In the genomic region with DNA sequence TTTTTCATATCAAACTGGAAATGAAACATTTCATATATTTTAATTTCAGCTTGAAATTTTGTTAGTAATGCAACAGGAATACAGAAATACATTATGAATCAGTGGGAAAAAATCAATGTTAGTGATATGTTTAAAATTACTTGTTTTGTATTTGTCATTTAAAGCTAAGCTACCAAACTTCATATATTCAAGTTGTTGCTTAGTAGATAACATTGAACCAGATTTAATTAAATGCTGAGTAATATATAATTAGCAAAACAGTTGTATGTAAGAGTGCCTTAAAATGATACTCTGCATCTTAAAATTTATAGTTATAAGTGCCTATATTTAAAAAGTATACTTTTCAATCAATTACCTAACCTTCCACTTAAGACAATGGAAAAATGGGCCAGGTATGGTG, we compare ENCODE assay signal across 29 cellular contexts. TPM values are rescaled to one million over a fixed set of nuclear protein-coding genes. Genes with fewer than 3 reads are reported as not detected.
DNase-seq lines count a peak whose midpoint lies in the region; ATAC-seq, FAIRE-seq and TF ChIP-seq lines count a peak whose summit lies in the region.
"Had no signal": no experiment of that assay in that cellular context is flagged by ENCODE, and none has a peak within 500 bp of the region (broad histone marks: within the 10 kb centered on the region; RNA-seq: fewer than 3 reads in every experiment).

No MANE protein-coding gene starts in this region.

- TF ChIP-seq CTCF in CD4-positive, alpha-beta T cell (IDR thresholded peaks at IDR 0.05): no peak
- no peak for TF ChIP-seq CTCF in K562 (IDR thresholded peaks at IDR 0.05 in 2 of 3, conservative IDR thresholded peaks at IDR 0.05 in 1 of 3; ENCODE audit: insufficient read depth in 2 of 3, low read depth in 1 of 3, low read length in 3 of 3)
- TF ChIP-seq CTCF in psoas muscle (IDR thresholded peaks at IDR 0.05): no peak
- no peak for TF ChIP-seq CTCF in BE2C (IDR thresholded peaks at IDR 0.05; ENCODE audit: low read depth, low read length)

- no TSS peak for BruUV-seq in K562 (replicated peaks; lab: Mats Ljungman, UMichigan)

- no peaks in the 10 kb centered on the region for H3K27me3 ChIP-seq in CD4-positive, alpha-beta T cell (ENCODE audit: control insufficient read depth, insufficient read depth, low read length)
- no peaks in the 10 kb centered on the region for H3K27me3 ChIP-seq in K562 (ENCODE audit: control insufficient read depth in 2 of 2, insufficient read depth in 2 of 2, low read length in 2 of 2)
- no peaks in the 10 kb centered on the region for H3K27me3 ChIP-seq in psoas muscle (ENCODE audit: insufficient read depth in 3 of 3, low read length in 2 of 3)
- no peaks in the 10 kb centered on the region for H3K27me3 ChIP-seq in BE2C
- H3K27me3 ChIP-seq: MG63 had no signal

- no peak for TF ChIP-seq EP300 in K562 (IDR thresholded peaks at IDR 0.05; ENCODE audit: low read length)

- POLR2A ChIA-PET in CD4-positive, alpha-beta T cell (lab: Charles Lee): interaction anchor here (1.7 to 5.8 kb wide), 2 partner anchors 7 to 17 kb away, joined by 5 to 132 read pairs; no protein-coding TSS in a partner anchor
- POLR2A ChIA-PET in K562 (lab: Yijun Ruan, JAX): no interaction called here

- no peaks in the 10 kb centered on the region for H3K27me3 Mint-ChIP-seq in CD4-positive, alpha-beta T cell
- no peaks in the 10 kb centered on the region for H3K27me3 Mint-ChIP-seq in activated T-helper 1 cell treated with anti-CD3 and anti-CD28 coated beads, Interleukin-12 subunit alpha, Interleukin-12 subunit beta, Interleukin-2, Interleukin-4 antibody, amounts not matched to agents 30 ng/mL and 10 ng/mL and 1 ng/mL, durations not matched to agents 14 hours and 24 hours and 36 hours (ENCODE audit: insufficient read depth)
- H3K27me3 Mint-ChIP-seq: activated CD4-positive, alpha-beta T cell treated with anti-CD3 and anti-CD28 coated beads for 36 hours; natural killer cell treated with Interleukin-12 subunit alpha and Interleukin-12 subunit beta and Interleukin-15 and Interleukin-18, amount 100 ng/mL, for 72 hours; type B pancreatic cell had no signal

- H3K9me1 ChIP-seq in K562 (ENCODE audit: control insufficient read depth, insufficient read depth, low read length): no peaks in the 10 kb centered on the region

- H3K36me3 ChIP-seq in K562 (ENCODE audit: control insufficient read depth, insufficient read depth, low read length) (peaks cover 15% of the 10 kb centered on the region; the same call in 2 of the 3 replicates), psoas muscle (ENCODE audit: insufficient read depth in 1 of 2, low read depth in 1 of 2) (peaks cover 0 to 5% of the 10 kb centered on the region in 2 donors), BE2C (peaks cover 4% of the 10 kb centered on the region; the same call in 1 of the 2 replicates)

- no peak overlapping the region for H3K4me2 ChIP-seq in K562 (ENCODE audit: insufficient read depth, low read length)
- H3K4me2 ChIP-seq: PC-9 had no signal

- CTCF ChIA-PET in CD4-positive, alpha-beta T cell (lab: Charles Lee): interaction anchor here (1.5 to 1.7 kb wide), 2 partner anchors 10 to 67 kb away, joined by 3 to 5 read pairs; a partner anchor contains a TSS
- CTCF ChIA-PET in K562 (lab: Yijun Ruan, JAX; ENCODE audit: low intra/inter-chr PET ratio): no interaction called here

- H4K20me1 ChIP-seq in K562 (replicated peaks; ENCODE audit: control insufficient read depth, insufficient read depth, low read length): no peaks in the 10 kb centered on the region

- no peak overlapping the region for H3K27ac ChIP-seq in CD4-positive, alpha-beta T cell (ENCODE audit: low read depth, low read length)
- H3K27ac ChIP-seq in K562 (ENCODE audit: extremely low read depth, low read depth, low read length) (no peak overlapping the region), psoas muscle (peak overlapping the region; percentile 32)
- H3K27ac ChIP-seq: PC-9 had no signal

- no peak for TF ChIP-seq RAD21 in K562 (CRISPR knock-in tag; conservative IDR thresholded peaks at IDR 0.05 in 1 of 2, IDR thresholded peaks at IDR 0.05 in 1 of 2)

- no peak for DNase-seq in CD4-positive, alpha-beta T cell
- no peak for DNase-seq in K562 (ENCODE audit: extremely low read depth in 1 of 4, low spot score in 3 of 4)
- DNase-seq in psoas muscle: no peak
- no peak for DNase-seq in BE2C
- no peak for DNase-seq in activated T-helper 1 cell treated with anti-CD3 and anti-CD28 coated beads, Interleukin-12 subunit alpha, Interleukin-12 subunit beta, Interleukin-2, Interleukin-4 antibody, amounts not matched to agents 30 ng/mL and 10 ng/mL and 1 ng/mL, durations not matched to agents 14 hours and 24 hours and 36 hours (ENCODE audit: low spot score)
- DNase-seq: activated CD4-positive, alpha-beta T cell treated with anti-CD3 and anti-CD28 coated beads for 36 hours; amniotic stem cell; effector CD8-positive, alpha-beta T cell; EL; erythroblast; head of caudate nucleus; KBM-7; MG63; NCI-H2029; NCI-H524 treated with DMSO at 0.1 percent for 48 hours; stimulated activated CD8-positive, alpha-beta memory T cell treated with anti-CD3 and anti-CD28 coated beads, Interleukin-4, amount 100 ng/mL, for 48 hours had no signal

- peaks cover 0 to 3% of the 10 kb centered on the region in 2 experiments; a peak in 2 of 5 replicates for H3K4me1 ChIP-seq in K562 (replicated peaks in 1 of 2; ENCODE audit: control insufficient read depth in 2 of 2, insufficient read depth in 2 of 2, low read length in 2 of 2)
- peaks cover 68% of the 10 kb centered on the region for H3K4me1 ChIP-seq in psoas muscle
- peaks cover 3% of the 10 kb centered on the region; the same call in 1 of the 2 replicates for H3K4me1 ChIP-seq in BE2C

- no peak overlapping the region for H3K4me3 ChIP-seq in K562
- H3K4me3 ChIP-seq in psoas muscle: no peak overlapping the region
- no peak overlapping the region for H3K4me3 ChIP-seq in BE2C (ENCODE audit: low read depth, low read length)
- H3K4me3 ChIP-seq: MG63, PC-9, skin epidermis had no signal

- H3K4me1 Mint-ChIP-seq in CD4-positive, alpha-beta T cell (ENCODE audit: low read depth): peaks cover 88% of the 10 kb centered on the region
- H3K4me1 Mint-ChIP-seq in activated T-helper 1 cell treated with anti-CD3 and anti-CD28 coated beads, Interleukin-12 subunit alpha, Interleukin-12 subunit beta, Interleukin-2, Interleukin-4 antibody, amounts not matched to agents 30 ng/mL and 10 ng/mL and 1 ng/mL, durations not matched to agents 14 hours and 24 hours and 36 hours (ENCODE audit: low read depth): peaks cover 54% of the 10 kb centered on the region

- H2AFZ ChIP-seq in K562 (ENCODE audit: low read depth, low read length): no peak overlapping the region
- H2AFZ ChIP-seq: PC-9 had no signal

- intact Hi-C loops in CD4-positive, alpha-beta T cell (cut with DNase I, micrococcal nuclease): loop anchor here in 1 of 2 experiments (5.0 to 10.0 kb wide), 5 partner anchors 66 to 1586 kb away; a partner anchor contains a TSS
- intact Hi-C loops in K562 (cut with micrococcal nuclease) (no loop called here), psoas muscle (cut with DNase I) (no loop called here)
- intact Hi-C loops in activated T-helper 1 cell treated with anti-CD3 and anti-CD28 coated beads, Interleukin-12 subunit alpha, Interleukin-12 subunit beta, Interleukin-2, Interleukin-4 antibody, amounts not matched to agents 30 ng/mL and 10 ng/mL and 1 ng/mL, durations not matched to agents 14 hours and 24 hours and 36 hours (cut with micrococcal nuclease): no loop called here

- no peak overlapping the region for H3K9ac ChIP-seq in K562 (ENCODE audit: insufficient read depth in 1 of 2, low read depth in 2 of 2, low read length in 2 of 2)

- H3K36me3 Mint-ChIP-seq in CD4-positive, alpha-beta T cell (ENCODE audit: low read depth): peaks cover 76% of the 10 kb centered on the region
- H3K36me3 Mint-ChIP-seq in activated T-helper 1 cell treated with anti-CD3 and anti-CD28 coated beads, Interleukin-12 subunit alpha, Interleukin-12 subunit beta, Interleukin-2, Interleukin-4 antibody, amounts not matched to agents 30 ng/mL and 10 ng/mL and 1 ng/mL, durations not matched to agents 14 hours and 24 hours and 36 hours (ENCODE audit: low read depth): peaks cover 27% of the 10 kb centered on the region

- in situ Hi-C loops in K562 (cut with MboI): no loop called here

- H3K9me3 Mint-ChIP-seq in CD4-positive, alpha-beta T cell: no peaks in the 10 kb centered on the region
- no peaks in the 10 kb centered on the region for H3K9me3 Mint-ChIP-seq in activated T-helper 1 cell treated with anti-CD3 and anti-CD28 coated beads, Interleukin-12 subunit alpha, Interleukin-12 subunit beta, Interleukin-2, Interleukin-4 antibody, amounts not matched to agents 30 ng/mL and 10 ng/mL and 1 ng/mL, durations not matched to agents 14 hours and 24 hours and 36 hours
- H3K9me3 Mint-ChIP-seq: natural killer cell treated with Interleukin-12 subunit alpha and Interleukin-12 subunit beta and Interleukin-15 and Interleukin-18, amount 100 ng/mL, for 72 hours; T-helper 2 cell treated with Interferon-gamma antibody and Interleukin-4, amounts not matched to agents 5 μg/mL and 100 μg/mL, for 36 hours; type B pancreatic cell had no signal

- no peak for FAIRE-seq in K562 (lab: Jason Lieb, UNC)
- FAIRE-seq: colon, GM12891, keratinocyte had no signal

- H3K4me3 Mint-ChIP-seq in CD4-positive, alpha-beta T cell: no peak overlapping the region
- H3K4me3 Mint-ChIP-seq in activated T-helper 1 cell treated with anti-CD3 and anti-CD28 coated beads, Interleukin-12 subunit alpha, Interleukin-12 subunit beta, Interleukin-2, Interleukin-4 antibody, amounts not matched to agents 30 ng/mL and 10 ng/mL and 1 ng/mL, durations not matched to agents 14 hours and 24 hours and 36 hours: no peak overlapping the region
- H3K4me3 Mint-ChIP-seq: activated CD4-positive, alpha-beta T cell treated with anti-CD3 and anti-CD28 coated beads for 36 hours; natural killer cell treated with Interleukin-12 subunit alpha and Interleukin-12 subunit beta and Interleukin-15 and Interleukin-18, amount 100 ng/mL, for 72 hours; T-helper 2 cell treated with Interferon-gamma antibody and Interleukin-4, amounts not matched to agents 5 μg/mL and 100 μg/mL, for 36 hours; type B pancreatic cell had no signal

- TF ChIP-seq POLR2A in K562 (conservative IDR thresholded peaks at IDR 0.05): no peak

- H3K79me2 ChIP-seq in K562 (ENCODE audit: control insufficient read depth, insufficient read depth, low read length): peaks cover 31% of the 10 kb centered on the region

- peak overlapping the region; percentile 79 for H3K27ac Mint-ChIP-seq in CD4-positive, alpha-beta T cell
- H3K27ac Mint-ChIP-seq in activated T-helper 1 cell treated with anti-CD3 and anti-CD28 coated beads, Interleukin-12 subunit alpha, Interleukin-12 subunit beta, Interleukin-2, Interleukin-4 antibody, amounts not matched to agents 30 ng/mL and 10 ng/mL and 1 ng/mL, durations not matched to agents 14 hours and 24 hours and 36 hours: no peak overlapping the region
- H3K27ac Mint-ChIP-seq: T-helper 2 cell treated with Interferon-gamma antibody and Interleukin-4, amounts not matched to agents 5 μg/mL and 100 μg/mL, for 36 hours; type B pancreatic cell had no signal

- no peak for ATAC-seq in CD4-positive, alpha-beta T cell (ENCODE audit: poor library complexity)
- ATAC-seq in K562: no peak
- ATAC-seq in psoas muscle: no peak
- ATAC-seq: activated CD4-positive, alpha-beta T cell treated with anti-CD3 and anti-CD28 coated beads for 36 hours; natural killer cell treated with Interleukin-12 subunit alpha and Interleukin-12 subunit beta and Interleukin-15 and Interleukin-18, amount 100 ng/mL, for 72 hours; Right ventricle myocardium inferior; SK-N-SH treated with all-trans-retinoic acid at 6 μM for 48 hours had no signal

- H3K9me3 ChIP-seq in CD4-positive, alpha-beta T cell (ENCODE audit: control insufficient read depth, low read length): no peaks in the 10 kb centered on the region
- H3K9me3 ChIP-seq in K562 (replicated peaks; ENCODE audit: control insufficient read depth, insufficient read depth, low read depth, low read length) (no peaks in the 10 kb centered on the region; the same call in 1 of the 2 replicates), psoas muscle (no peaks in the 10 kb centered on the region), BE2C (no peaks in the 10 kb centered on the region)
- H3K9me3 ChIP-seq: MG63 had no signal

RNA-seq across cellular contexts. Expression of a gene that starts 5.0 kb away (rescaled TPM):
- 10 to 100 TPM; 50.1 to 54.0 TPM for total RNA-seq in CD4-positive, alpha-beta T cell
- 20.7 and 44.8 TPM in 2 replicates for total RNA-seq in K562 (2011; cell fraction: chromatin; rRNA removed; ENCODE audit: low replicate concordance)
- 12.2 and 14.9 TPM in 2 replicates for total RNA-seq in K562 (2011; cell fraction: nucleolus; rRNA removed)
- total RNA-seq in K562 (2011; cell fraction: nucleoplasm; rRNA removed): 36.7 and 52.4 TPM in 2 replicates
- 27.3 and 29.6 TPM in 2 replicates for total RNA-seq in K562 (2014; rRNA removed)
- total RNA-seq in K562 (2014; rRNA removed; fragmentation: Illumina TruSeq; extraction: Trizol): 83.4 and 85.1 TPM in 2 replicates
- 42.7 and 45.6 TPM in 2 replicates for total RNA-seq in K562 (2015; rRNA removed; fragmentation: Illumina TruSeq; extraction: Trizol)
- total RNA-seq in K562 (2021): 38.7 and 44.5 TPM in 2 replicates
- 90.3 and 106 TPM in 2 replicates for polyA plus RNA-seq in K562 (2011; rRNA removed)
- 19.7 and 50.2 TPM in 2 replicates for polyA plus RNA-seq in K562 (2011; cell fraction: cytosol; rRNA removed)
- 17.4 and 27.1 TPM in 2 replicates for polyA plus RNA-seq in K562 (2011; cell fraction: nucleus; rRNA removed)
- polyA plus RNA-seq in K562 (2012): 24.0 and 41.3 TPM in 2 replicates
- polyA plus RNA-seq in K562 (2014; fragmentation: Illumina TruSeq; extraction: Trizol): 43.3 and 45.2 TPM in 2 replicates
- polyA plus RNA-seq in K562 (2014; fragmentation: Nextera tagmentation; extraction: Ambion mirVana): 100 to 1,000 TPM; 223 to 239 TPM
- 33.6 and 42.5 TPM in 2 replicates for polyA plus RNA-seq in K562 (2014; rRNA removed)
- polyA minus RNA-seq in K562 (2011; rRNA and poly(A)+ RNA removed): 19.0 and 19.5 TPM in 2 replicates
- polyA minus RNA-seq in K562 (2011; cell fraction: cytosol; rRNA and poly(A)+ RNA removed): 7.2 and 11.5 TPM in 2 replicates
- 11.2 and 26.0 TPM in 2 replicates for polyA minus RNA-seq in K562 (2011; cell fraction: nucleus; rRNA and poly(A)+ RNA removed)
- 100 to 1,000 TPM in 2 of 4 donors, 10 to 100 TPM in 2; 77.9 to 112 (median 94.1) TPM for total RNA-seq in psoas muscle
- polyA plus RNA-seq in psoas muscle: 10 to 100 TPM; 31.4 to 67.7 (median 53.4) TPM
- polyA plus RNA-seq in BE2C (2012; ENCODE audit: insufficient read depth, insufficient read length, low read depth): 30.9 TPM
- 50.7 and 51.3 TPM in 2 replicates for total RNA-seq in activated T-helper 1 cell treated with anti-CD3 and anti-CD28 coated beads, Interleukin-12 subunit alpha, Interleukin-12 subunit beta, Interleukin-2, Interleukin-4 antibody, amounts not matched to agents 30 ng/mL and 10 ng/mL and 1 ng/mL, durations not matched to agents 14 hours and 24 hours and 36 hours

RNA-seq across cellular contexts. Expression of a gene that starts 23.3 kb away (rescaled TPM):
- not detected for total RNA-seq in CD4-positive, alpha-beta T cell
- not detected in 2 replicates for total RNA-seq in K562 (2011; cell fraction: chromatin; rRNA removed; ENCODE audit: low replicate concordance)
- total RNA-seq in K562 (2011; cell fraction: nucleolus; rRNA removed): not detected in 2 replicates
- not detected in 2 replicates for total RNA-seq in K562 (2011; cell fraction: nucleoplasm; rRNA removed)
- not detected in 2 replicates for total RNA-seq in K562 (2014; rRNA removed)
- not detected in 2 replicates for total RNA-seq in K562 (2014; rRNA removed; fragmentation: Illumina TruSeq; extraction: Trizol)
- not detected in 2 replicates for total RNA-seq in K562 (2015; rRNA removed; fragmentation: Illumina TruSeq; extraction: Trizol)
- total RNA-seq in K562 (2021): 0.24 and 0.56 TPM in 2 replicates
- polyA plus RNA-seq in K562 (2011; rRNA removed): not detected in 2 replicates
- not detected in 2 replicates for polyA plus RNA-seq in K562 (2011; cell fraction: cytosol; rRNA removed)
- not detected in 2 replicates for polyA plus RNA-seq in K562 (2011; cell fraction: nucleus; rRNA removed)
- polyA plus RNA-seq in K562 (2012): not detected in 2 replicates
- not detected in 2 replicates for polyA plus RNA-seq in K562 (2014; fragmentation: Illumina TruSeq; extraction: Trizol)
- not detected for polyA plus RNA-seq in K562 (2014; fragmentation: Nextera tagmentation; extraction: Ambion mirVana)
- polyA plus RNA-seq in K562 (2014; rRNA removed): not detected in 2 replicates
- not detected in 2 replicates for polyA minus RNA-seq in K562 (2011; rRNA and poly(A)+ RNA removed)
- polyA minus RNA-seq in K562 (2011; cell fraction: cytosol; rRNA and poly(A)+ RNA removed): not detected in 2 replicates
- not detected in 2 replicates for polyA minus RNA-seq in K562 (2011; cell fraction: nucleus; rRNA and poly(A)+ RNA removed)
- not detected for total RNA-seq in psoas muscle
- under 1 TPM in 2 of 3 donors, not detected in 1; 0.04 to 0.21 TPM for polyA plus RNA-seq in psoas muscle
- not detected for polyA plus RNA-seq in BE2C (2012; ENCODE audit: insufficient read depth, insufficient read length, low read depth)
- total RNA-seq in activated T-helper 1 cell treated with anti-CD3 and anti-CD28 coated beads, Interleukin-12 subunit alpha, Interleukin-12 subunit beta, Interleukin-2, Interleukin-4 antibody, amounts not matched to agents 30 ng/mL and 10 ng/mL and 1 ng/mL, durations not matched to agents 14 hours and 24 hours and 36 hours: not detected in 2 replicates
- total RNA-seq: activated CD4-positive, alpha-beta T cell treated with anti-CD3 and anti-CD28 coated beads for 36 hours; fibroblast of villous mesenchyme; mononuclear cell; natural killer cell treated with Interleukin-12 subunit alpha and Interleukin-12 subunit beta and Interleukin-15 and Interleukin-18, amount 100 ng/mL, for 72 hours; omental fat pad; Right ventricle myocardium inferior had no signal

RNA-seq across cellular contexts. Expression of a gene that starts 39.5 kb away (rescaled TPM):
- under 1 TPM; 0.03 to 0.08 TPM for total RNA-seq in CD4-positive, alpha-beta T cell
- total RNA-seq in K562 (2011; cell fraction: chromatin; rRNA removed; ENCODE audit: low replicate concordance): 29.4 and 47.6 TPM in 2 replicates
- 23.7 and 29.7 TPM in 2 replicates for total RNA-seq in K562 (2011; cell fraction: nucleolus; rRNA removed)
- 21.8 and 28.9 TPM in 2 replicates for total RNA-seq in K562 (2011; cell fraction: nucleoplasm; rRNA removed)
- total RNA-seq in K562 (2014; rRNA removed) (32.9 and 35.4 TPM in 2 replicates), K562 (2014; rRNA removed; fragmentation: Illumina TruSeq; extraction: Trizol) (9.5 and 11.7 TPM in 2 replicates), K562 (2015; rRNA removed; fragmentation: Illumina TruSeq; extraction: Trizol) (10.1 and 11.3 TPM in 2 replicates), K562 (2021) (40.1 and 45.9 TPM in 2 replicates), psoas muscle (100 to 1,000 TPM; 374 to 540 (median 492) TPM)
- polyA plus RNA-seq in K562 (2011; rRNA removed) (2.0 and 2.8 TPM in 2 replicates), K562 (2014; fragmentation: Illumina TruSeq; extraction: Trizol) (19.1 and 23.1 TPM in 2 replicates), K562 (2014; fragmentation: Nextera tagmentation; extraction: Ambion mirVana) (under 1 TPM; 0.21 to 0.28 TPM), K562 (2014; rRNA removed) (16.9 and 17.1 TPM in 2 replicates), psoas muscle (100 to 1,000 TPM in 2 of 3 donors, 10 to 100 TPM in 1; 43.4 to 213 (median 153) TPM)
- 2.5 and 4.3 TPM in 2 replicates for polyA plus RNA-seq in K562 (2011; cell fraction: cytosol; rRNA removed)
- polyA plus RNA-seq in K562 (2011; cell fraction: nucleus; rRNA removed): 5.0 and 12.3 TPM in 2 replicates
- polyA plus RNA-seq in K562 (2012): 9.6 and 21.1 TPM in 2 replicates
- 3.7 and 6.3 TPM in 2 replicates for polyA minus RNA-seq in K562 (2011; rRNA and poly(A)+ RNA removed)
- polyA minus RNA-seq in K562 (2011; cell fraction: cytosol; rRNA and poly(A)+ RNA removed): 15.0 and 16.0 TPM in 2 replicates
- 4.1 and 4.7 TPM in 2 replicates for polyA minus RNA-seq in K562 (2011; cell fraction: nucleus; rRNA and poly(A)+ RNA removed)
- polyA plus RNA-seq in BE2C (2012; ENCODE audit: insufficient read depth, insufficient read length, low read depth): 4.9 TPM
- total RNA-seq in activated T-helper 1 cell treated with anti-CD3 and anti-CD28 coated beads, Interleukin-12 subunit alpha, Interleukin-12 subunit beta, Interleukin-2, Interleukin-4 antibody, amounts not matched to agents 30 ng/mL and 10 ng/mL and 1 ng/mL, durations not matched to agents 14 hours and 24 hours and 36 hours: not detected in 2 replicates
- polyA plus RNA-seq: keratinocyte had no signal

RNA-seq across cellular contexts. Expression of a gene that starts 52.9 kb away (rescaled TPM):
- total RNA-seq in CD4-positive, alpha-beta T cell: 1 to 10 TPM; 2.6 to 3.8 TPM
- 0.16 and 0.35 TPM in 2 replicates for total RNA-seq in K562 (2011; cell fraction: chromatin; rRNA removed; ENCODE audit: low replicate concordance)
- 0.17 TPM in 1 of 2 replicates, not detected in the other for total RNA-seq in K562 (2011; cell fraction: nucleolus; rRNA removed)
- total RNA-seq in K562 (2011; cell fraction: nucleoplasm; rRNA removed): 0.15 TPM in 1 of 2 replicates, not detected in the other
- total RNA-seq in K562 (2014; rRNA removed) (0.08 and 0.09 TPM in 2 replicates), K562 (2014; rRNA removed; fragmentation: Illumina TruSeq; extraction: Trizol) (0.13 and 0.15 TPM in 2 replicates), K562 (2015; rRNA removed; fragmentation: Illumina TruSeq; extraction: Trizol) (0.08 and 0.14 TPM in 2 replicates), K562 (2021) (0.11 and 0.16 TPM in 2 replicates), psoas muscle (10 to 100 TPM; 18.0 to 61.9 (median 24.2) TPM)
- polyA plus RNA-seq in K562 (2011; rRNA removed) (0.05 and 0.17 TPM in 2 replicates), K562 (2014; fragmentation: Illumina TruSeq; extraction: Trizol) (0.21 and 0.25 TPM in 2 replicates), K562 (2014; fragmentation: Nextera tagmentation; extraction: Ambion mirVana) (not detected), K562 (2014; rRNA removed) (0.30 and 0.53 TPM in 2 replicates), psoas muscle (1 to 10 TPM; 3.1 to 8.6 (median 3.3) TPM)
- 0.12 and 0.31 TPM in 2 replicates for polyA plus RNA-seq in K562 (2011; cell fraction: cytosol; rRNA removed)
- polyA plus RNA-seq in K562 (2011; cell fraction: nucleus; rRNA removed): 0.41 and 0.68 TPM in 2 replicates
- polyA plus RNA-seq in K562 (2012): 0.49 and 0.64 TPM in 2 replicates
- 0.25 TPM in 1 of 2 replicates, not detected in the other for polyA minus RNA-seq in K562 (2011; rRNA and poly(A)+ RNA removed)
- not detected in 2 replicates for polyA minus RNA-seq in K562 (2011; cell fraction: cytosol; rRNA and poly(A)+ RNA removed)
- polyA minus RNA-seq in K562 (2011; cell fraction: nucleus; rRNA and poly(A)+ RNA removed): not detected in 2 replicates
- 2.8 TPM for polyA plus RNA-seq in BE2C (2012; ENCODE audit: insufficient read depth, insufficient read length, low read depth)
- total RNA-seq in activated T-helper 1 cell treated with anti-CD3 and anti-CD28 coated beads, Interleukin-12 subunit alpha, Interleukin-12 subunit beta, Interleukin-2, Interleukin-4 antibody, amounts not matched to agents 30 ng/mL and 10 ng/mL and 1 ng/mL, durations not matched to agents 14 hours and 24 hours and 36 hours: 5.7 and 6.0 TPM in 2 replicates

Comparison
In these comparisons a context has a peak if more than half of its experiments do, and no peak if none do; other contexts are left out.
1. RNA of a gene that starts 39.5 kb away (total RNA-seq): 374 to 540 TPM in psoas muscle and 9.5 to 47.6 TPM in K562; 0.03 to 0.08 TPM in CD4-positive, alpha-beta T cell and not detected in activated T-helper 1 cell treated with anti-CD3 and anti-CD28 coated beads, Interleukin-12 subunit alpha, Interleukin-12 subunit beta, Interleukin-2, Interleukin-4 antibody, amounts not matched to agents 30 ng/mL and 10 ng/mL and 1 ng/mL, durations not matched to agents 14 hours and 24 hours and 36 hours; every median in the first group is over 4 times any median in the second.